Comparison of ENCODE assay signal across 8 cellular contexts in the genomic region with DNA sequence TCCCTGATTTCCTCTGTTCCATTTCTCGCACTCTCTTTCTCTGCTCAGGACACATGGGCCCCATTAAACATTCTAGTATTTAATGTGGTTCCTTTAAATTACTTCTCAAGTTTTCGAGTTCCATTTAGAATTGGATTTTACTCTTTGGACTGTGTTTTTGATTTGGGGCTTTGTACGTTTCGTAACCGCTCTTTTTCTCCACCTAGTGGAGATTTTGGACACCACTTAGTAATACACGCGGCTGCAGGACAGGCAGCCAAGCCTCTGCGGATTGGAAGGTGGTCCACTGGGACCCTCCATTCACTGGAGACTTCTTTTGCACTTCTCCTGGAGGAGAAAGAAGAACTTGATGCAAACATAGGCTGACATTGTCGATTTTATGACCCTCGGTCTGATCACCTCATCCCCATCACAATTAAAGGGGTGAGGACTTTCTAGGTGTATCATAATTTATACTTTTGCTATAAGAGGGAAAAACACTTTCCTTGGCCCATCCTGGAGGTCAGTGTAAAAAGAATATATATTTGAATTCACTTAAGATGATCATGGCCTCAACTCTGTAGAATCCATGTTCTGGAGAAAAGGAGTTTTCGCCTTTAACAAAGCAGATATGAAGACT.
DNase-seq lines count a peak whose midpoint lies in the region; TF ChIP-seq lines count a peak whose summit lies in the region.

No MANE protein-coding gene starts in this region.

- H3K4me3 Mint-ChIP-seq in activated T-cell treated with anti-CD3 and anti-CD28 coated beads, Interleukin-2, amount 50 U/mL, for 24 hours, result peak overlapping the region; percentile 67

- no peak for DNase-seq in activated T-cell treated with anti-CD3 and anti-CD28 coated beads, Interleukin-2, amount 50 U/mL, for 24 hours
- no peak for DNase-seq in activated T-cell treated with anti-CD3 and anti-CD28 coated beads for 4 hours
- peak; percentile 4 for DNase-seq in NCI-H1092 (lab: John Stamatoyannopoulos, UW)
- DNase-seq in T47D (ENCODE audit: low read depth in 1 of 2, low spot score in 1 of 2), result peak; percentile 45 to 65
- peak; percentile 63 for DNase-seq in iris pigment epithelial cell (ENCODE audit: low read depth)
- DNase-seq in testis, result no peak
- no peak for DNase-seq in stimulated activated CD4-positive, alpha-beta T cell treated with anti-CD3 and anti-CD28 coated beads, Interleukin-4, amount 100 ng/mL, for 1 hour
- DNase-seq in activated CD8-positive, alpha-beta memory T cell treated with anti-CD3 and anti-CD28 coated beads for 24 hours, result no peak

- WGBS in testis, 2 donors, result 9 to 11% methylated on average over 11 of the region's 11 CpGs

- H3K4me1 Mint-ChIP-seq in activated T-cell treated with anti-CD3 and anti-CD28 coated beads, Interleukin-2, amount 50 U/mL, for 24 hours (ENCODE audit: low read depth), result peaks cover 11% of the 10 kb centered on the region

- in situ Hi-C loops in T47D (cut with HindIII; ENCODE audit: low pct_unique_long_range_greater_than_20kb, low sequenced_read_pairs), result no loop called here

- no peaks in the 10 kb centered on the region for H3K27me3 ChIP-seq in testis

- intact Hi-C loops in testis (cut with DNase I; ENCODE audit: low total_unique reads), result no loop called here

- no peak for TF ChIP-seq POLR2A in testis (IDR thresholded peaks at IDR 0.05)

- no peaks in the 10 kb centered on the region for H3K9me3 ChIP-seq in testis

- peak overlapping the region in 1 of 2 donors; percentile 1 for H3K4me3 ChIP-seq in testis

- no peaks in the 10 kb centered on the region for H3K36me3 ChIP-seq in testis (ENCODE audit: low read depth, missing control alignments)

- no peak overlapping the region for H3K27ac Mint-ChIP-seq in activated T-cell treated with anti-CD3 and anti-CD28 coated beads, Interleukin-2, amount 50 U/mL, for 24 hours

- H3K4me1 ChIP-seq in testis, result peaks cover 7% of the 10 kb centered on the region

- H3K36me3 Mint-ChIP-seq in activated T-cell treated with anti-CD3 and anti-CD28 coated beads, Interleukin-2, amount 50 U/mL, for 24 hours (ENCODE audit: low read depth), result no peaks in the 10 kb centered on the region

- H3K9me3 Mint-ChIP-seq in activated T-cell treated with anti-CD3 and anti-CD28 coated beads, Interleukin-2, amount 50 U/mL, for 24 hours, result no peaks in the 10 kb centered on the region

- H3K27ac ChIP-seq in testis, result no peak overlapping the region

- TF ChIP-seq CTCF in testis (IDR thresholded peaks at IDR 0.05), result peak in 2 of 3 experiments; percentile 45 to 61

- H3K27me3 Mint-ChIP-seq in activated T-cell treated with anti-CD3 and anti-CD28 coated beads, Interleukin-2, amount 50 U/mL, for 24 hours, result peaks cover 36% of the 10 kb centered on the region

Comparison
In these comparisons a context has a peak if more than half of its experiments do, and no peak if none do; other contexts are left out.
1. DNase-seq: peak in NCI-H1092 (single experiment), T47D (2 of 2) and iris pigment epithelial cell (single experiment); none in activated T-cell treated with anti-CD3 and anti-CD28 coated beads, Interleukin-2, amount 50 U/mL, for 24 hours (single experiment), activated T-cell treated with anti-CD3 and anti-CD28 coated beads for 4 hours (single experiment), testis (single experiment), stimulated activated CD4-positive, alpha-beta T cell treated with anti-CD3 and anti-CD28 coated beads, Interleukin-4, amount 100 ng/mL, for 1 hour (single experiment) and activated CD8-positive, alpha-beta memory T cell treated with anti-CD3 and anti-CD28 coated beads for 24 hours (single experiment).